ENCODE assay signal across 32 cellular contexts in the genomic region with DNA sequence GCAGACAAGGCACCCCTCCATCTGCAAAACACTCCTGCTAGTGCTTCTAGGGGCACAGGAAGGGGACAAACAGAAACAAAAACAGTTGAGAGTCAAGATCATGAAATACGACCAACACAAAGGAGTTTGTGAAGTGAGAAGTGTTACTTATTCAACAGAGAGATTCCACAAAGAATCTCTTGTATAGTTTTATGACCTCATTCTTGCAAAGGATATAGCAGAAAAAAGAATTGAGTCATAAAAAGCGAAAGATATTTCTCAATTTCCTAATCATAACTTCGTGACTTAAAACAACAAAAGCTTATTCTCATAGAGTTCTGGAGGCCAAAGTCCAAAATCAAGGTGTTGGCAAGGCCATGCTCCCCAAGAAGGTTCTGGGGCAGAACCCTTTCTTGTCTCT. TPM values are rescaled to one million over a fixed set of nuclear protein-coding genes. Genes with fewer than 3 reads are reported as not detected.
DNase-seq lines count a peak whose midpoint lies in the region; ATAC-seq, FAIRE-seq and TF ChIP-seq lines count a peak whose summit lies in the region.
"Had no signal": no experiment of that assay in that cellular context is flagged by ENCODE, and none has a peak within 500 bp of the region (broad histone marks: within the 10 kb centered on the region; RNA-seq: fewer than 3 reads in every experiment).

No MANE protein-coding gene starts in this region.

- no peak overlapping the region for H2BK20ac ChIP-seq in H1 (ENCODE audit: low read length)

- CTCF ChIA-PET in H1 (lab: Charles Lee; ENCODE audit: partially characterized antibody) = interaction anchor here (0.6 to 1.5 kb wide), 5 partner anchors 33 to 606 kb away, joined by 3 to 4 read pairs (median 3); a partner anchor contains a TSS

- H4K8ac ChIP-seq in H1 (ENCODE audit: extremely low read depth, insufficient read depth, low read length) = no peak overlapping the region

- no peak for TF ChIP-seq RAD21 in H1 (IDR thresholded peaks at IDR 0.05 in 1 of 2, conservative IDR thresholded peaks at IDR 0.05 in 1 of 2; ENCODE audit: low read depth in 2 of 2, low read length in 2 of 2)

- H3K4me3 ChIP-seq in Loucy (ENCODE audit: low read length, poor library complexity, severe bottlenecking) = no peak overlapping the region
- 0 out of 8 replicates have a peak overlapping the region, but pooled peaks of 1 of the 4 experiments have one; percentile 7 for H3K4me3 ChIP-seq in H1 (ENCODE audit: extremely low read depth in 1 of 4, insufficient read depth in 2 of 4, low read depth in 3 of 4, low read length in 4 of 4)
- H3K4me3 ChIP-seq: cardiac muscle cell, coronary artery, neural progenitor cell, thoracic aorta had no signal

- no peaks in the 10 kb centered on the region for H3F3A ChIP-seq in Loucy (ENCODE audit: low read depth)

- H3K9ac ChIP-seq in Loucy (ENCODE audit: low read depth, low read length, poor library complexity, severe bottlenecking) (no peak overlapping the region), H1 (replicated peaks in 1 of 4; ENCODE audit: extremely low read depth in 1 of 4, low read depth in 3 of 4, low read length in 3 of 4) (no peak overlapping the region)
- H3K9ac ChIP-seq: neural progenitor cell had no signal

- intact Hi-C loops in left colon (cut with DNase I, micrococcal nuclease) = no loop called here

- POLR2A ChIA-PET in H1 (lab: Charles Lee; ENCODE audit: partially characterized antibody) = no interaction called here

- H2BK12ac ChIP-seq in H1 (ENCODE audit: low read depth, low read length) = no peak overlapping the region

- no peaks in the 10 kb centered on the region for H3K9me2 ChIP-seq in Loucy (replicated peaks; ENCODE audit: low read depth, low read length)

- H3K4me2 ChIP-seq in Loucy (ENCODE audit: low read depth, low read length, poor library complexity, severe bottlenecking) (no peak overlapping the region), H1 (ENCODE audit: insufficient read depth in 1 of 2, low read depth in 2 of 2, low read length in 2 of 2) (no peak overlapping the region)
- H3K4me2 ChIP-seq: neural progenitor cell had no signal

- WGBS in H1 (ENCODE audit: extremely low coverage in 1 of 2, insufficient coverage in 1 of 2, insufficient read length in 1 of 2, insufficient replicate concordance in 2 of 2, low coverage in 1 of 2, low lambda C conversion rate in 2 of 2, missing lambda C conversion rate in 1 of 2), 2 experiments = 58% methylated on average over 3 of the region's 3 CpGs; no CpG with 5 or more reads in 1 of the 2 experiments

- H2AK5ac ChIP-seq in H1 (ENCODE audit: low read depth, low read length) = no peak overlapping the region

- H4K20me1 ChIP-seq in Loucy (ENCODE audit: insufficient read depth, low read length, poor library complexity, severe bottlenecking) (no peaks in the 10 kb centered on the region), H1 (replicated peaks in 1 of 2; ENCODE audit: control insufficient read depth in 1 of 2, insufficient read depth in 2 of 2, low read length in 2 of 2) (no peaks in the 10 kb centered on the region)

- 0 out of 2 replicates have a peak overlapping the region, but pooled peaks have one; percentile 7 for H2AFZ ChIP-seq in Loucy (ENCODE audit: low read length)
- peak overlapping the region; percentile 53; the same call in 1 of the 2 replicates for H2AFZ ChIP-seq in H1 (ENCODE audit: low read length)
- H2AFZ ChIP-seq: neural progenitor cell had no signal

- H3K36me3 ChIP-seq in Loucy (ENCODE audit: insufficient read depth, low read length) (no peaks in the 10 kb centered on the region), H1 (ENCODE audit: control insufficient read depth in 2 of 4, insufficient read depth in 4 of 4, low read length in 3 of 4) (no peaks in the 10 kb centered on the region)
- H3K36me3 ChIP-seq: cardiac muscle cell, neural progenitor cell, thoracic aorta, WERI-Rb-1 had no signal

- H3K79me2 ChIP-seq in Loucy (ENCODE audit: insufficient read depth, low read length) (no peaks in the 10 kb centered on the region), H1 (ENCODE audit: control insufficient read depth in 1 of 2, insufficient read depth in 2 of 2, low read length in 2 of 2) (no peaks in the 10 kb centered on the region)

- no peak for TF ChIP-seq EP300 in H1 (IDR thresholded peaks at IDR 0.05; ENCODE audit: borderline replicate concordance in 1 of 2, low read depth in 2 of 2, low read length in 2 of 2)

- H4K5ac ChIP-seq in H1 (ENCODE audit: insufficient read length, low read depth, low read length) = no peak overlapping the region

- no peaks in the 10 kb centered on the region for H3K79me1 ChIP-seq in H1 (ENCODE audit: low read depth, low read length)

- H3K23ac ChIP-seq in H1 (ENCODE audit: insufficient read length) = no peak overlapping the region

- FAIRE-seq in H1 (lab: Jason Lieb, UNC) = no peak
- FAIRE-seq: GM18507, H54, RCC 7860 had no signal

- no peak overlapping the region for H3K56ac ChIP-seq in H1 (replicated peaks; ENCODE audit: insufficient read length, low read depth, low read length)

- no peak overlapping the region for H3K14ac ChIP-seq in H1 (ENCODE audit: insufficient read length)

- peak; percentile 64 for ATAC-seq in left colon
- ATAC-seq in HG02588 (IDR thresholded peaks at IDR 0.05; ENCODE audit: unreplicated experiment) = no peak
- ATAC-seq: activated CD8-positive, alpha-beta T cell treated with anti-CD3 and anti-CD28 coated beads, Interleukin-2, amount 10 ng/mL, durations not matched to agents 7 days and 5 days; esophagus mucosa; right cardiac atrium; stimulated activated naive CD8-positive, alpha-beta T cell treated with anti-CD3 and anti-CD28 coated beads, Interleukin-15, amount 100 ng/mL, for 72 hours had no signal

- H2BK120ac ChIP-seq in H1 (replicated peaks; ENCODE audit: low read depth, low read length) = no peak overlapping the region

- H2BK15ac ChIP-seq in H1 (ENCODE audit: low read length) = no peak overlapping the region

- no peaks in the 10 kb centered on the region; the same call in 1 of the 2 replicates for H3K23me2 ChIP-seq in H1 (ENCODE audit: low read depth, low read length)

- H3K4me1 ChIP-seq in Loucy (ENCODE audit: insufficient read depth, low read length, poor library complexity, severe bottlenecking) = no peaks in the 10 kb centered on the region
- H3K4me1 ChIP-seq in H1 (replicated peaks in 1 of 4; ENCODE audit: control insufficient read depth in 3 of 4, insufficient read depth in 4 of 4, low read length in 3 of 4) = peaks cover 0 to 4% (median 2%) of the 10 kb centered on the region in 4 experiments; a peak in 3 of 7 replicates
- H3K4me1 ChIP-seq: neural progenitor cell had no signal

- H3K9me3 ChIP-seq in Loucy (ENCODE audit: insufficient read depth, low read depth, low read length) (no peaks in the 10 kb centered on the region), H1 (ENCODE audit: insufficient read depth in 2 of 2, low read depth in 1 of 2, low read length in 1 of 2) (no peaks in the 10 kb centered on the region)
- H3K9me3 ChIP-seq: thoracic aorta had no signal

- H3K4ac ChIP-seq in H1 (replicated peaks; ENCODE audit: insufficient read length, low read depth, low read length) = no peak overlapping the region

- H3K27me3 ChIP-seq in Loucy (ENCODE audit: insufficient read depth, low read length, poor library complexity, severe bottlenecking) = no peaks in the 10 kb centered on the region
- no peaks in the 10 kb centered on the region for H3K27me3 ChIP-seq in H1 (replicated peaks in 1 of 4; ENCODE audit: control insufficient read depth in 3 of 4, extremely low read depth in 1 of 4, insufficient read depth in 3 of 4, low read length in 3 of 4)
- H3K27me3 ChIP-seq: cardiac muscle cell, neural progenitor cell had no signal

- TF ChIP-seq CTCF in Loucy (conservative IDR thresholded peaks at IDR 0.05; ENCODE audit: low read length) (no peak), H1 (IDR thresholded peaks at IDR 0.05; ENCODE audit: control extremely low read depth in 1 of 3, insufficient read depth in 1 of 3, low read depth in 1 of 3, low read length in 3 of 3) (no peak)

- DNase-seq in COLO829 (ENCODE audit: low spot score) (peak; percentile 53), H1 (ENCODE audit: low read depth in 1 of 2, low spot score in 2 of 2) (no peak), left colon (no peak), cortex of kidney (lab: John Stamatoyannopoulos, UW) (no peak), nucleus accumbens (lab: John Stamatoyannopoulos, UW) (no peak), DMS114 treated with DMSO at 0.1 percent for 48 hours (lab: John Stamatoyannopoulos, UW; ENCODE audit: unreplicated experiment) (no peak)
- DNase-seq: activated CD4-positive, alpha-beta T cell treated with anti-CD3 and anti-CD28 coated beads for 4 hours; activated CD8-positive, alpha-beta T cell treated with anti-CD3 and anti-CD28 coated beads, Interleukin-2, amount 10 ng/mL, durations not matched to agents 7 days and 5 days; activated naive CD4-positive, alpha-beta T cell treated with anti-CD3 and anti-CD28 coated beads, Interleukin-2, amount 10 ng/mL, durations not matched to agents 7 days and 5 days; amygdala; effector memory CD4-positive, alpha-beta T cell; hippocampal formation; Kasumi-1; NCI-H446; NCI-H748 treated with DMSO at 0.1 percent for 48 hours; posterior cingulate gyrus; right cardiac atrium; SIG-M5; stimulated activated naive CD8-positive, alpha-beta T cell treated with anti-CD3 and anti-CD28 coated beads, Interleukin-15, amount 100 ng/mL, for 72 hours; T1000; WERI-Rb-1 had no signal

- TF ChIP-seq POLR2A in H1 (IDR thresholded peaks at IDR 0.05; ENCODE audit: control extremely low read depth in 1 of 2, low read depth in 2 of 2, low read length in 2 of 2) = no peak

- no peak overlapping the region for H3K27ac ChIP-seq in H1 (ENCODE audit: low read depth, low read length)
- H3K27ac ChIP-seq: cardiac muscle cell, coronary artery, neural progenitor cell, thoracic aorta, WERI-Rb-1 had no signal

- H4K91ac ChIP-seq in H1 (replicated peaks; ENCODE audit: insufficient read length, low read length) = no peak overlapping the region

- no peak overlapping the region; the same call in 1 of the 2 replicates for H2BK5ac ChIP-seq in H1 (ENCODE audit: low read depth, low read length)

- no peak overlapping the region for H3K18ac ChIP-seq in H1 (ENCODE audit: extremely low read depth, low read length)

RNA-seq across cellular contexts. Expression of a gene that starts 40.7 kb away (rescaled TPM):
- 1.8 and 2.3 TPM in 2 replicates for total RNA-seq in H1 (2021; fragmentation: NEBNext Ultra II Directional; extraction: Animal tissue kit (Norgen Biotek cat#: 25700))
- polyA plus RNA-seq in H1 (2011; rRNA removed) = 0.20 and 0.42 TPM in 2 replicates
- 0.74 TPM for polyA plus RNA-seq in H1 (2011; cell fraction: cytosol; rRNA removed)
- polyA plus RNA-seq in H1 (2011; cell fraction: nucleus; rRNA removed) = 0.50 TPM
- polyA plus RNA-seq in H1 (2012, experiment 1 of 2) = 1.0 to 2.7 TPM (median 1.1 TPM) in 4 replicates
- polyA plus RNA-seq in H1 (2012, experiment 2 of 2) = 0.08 TPM
- 1.7 TPM for polyA plus RNA-seq in H1 (2013, experiment 1 of 2)
- 1.7 TPM for polyA plus RNA-seq in H1 (2013, experiment 2 of 2)
- 0.82 and 1.0 TPM in 2 replicates for polyA minus RNA-seq in H1 (2011; rRNA and poly(A)+ RNA removed)
- polyA minus RNA-seq in H1 (2011; cell fraction: cytosol; rRNA and poly(A)+ RNA removed) = 2.2 TPM
- polyA minus RNA-seq in H1 (2011; cell fraction: nucleus; rRNA and poly(A)+ RNA removed) = 3.4 TPM
- total RNA-seq in left colon = under 1 TPM; 0.17 to 0.21 TPM
- total RNA-seq: lung microvascular endothelial cell had no signal

RNA-seq across cellular contexts. Expression of a gene that starts 40.9 kb away (rescaled TPM):
- 36.3 and 38.0 TPM in 2 replicates for total RNA-seq in H1 (2021; fragmentation: NEBNext Ultra II Directional; extraction: Animal tissue kit (Norgen Biotek cat#: 25700))
- 9.1 and 13.5 TPM in 2 replicates for polyA plus RNA-seq in H1 (2011; rRNA removed)
- polyA plus RNA-seq in H1 (2011; cell fraction: cytosol; rRNA removed) = 19.9 TPM
- polyA plus RNA-seq in H1 (2011; cell fraction: nucleus; rRNA removed) = 4.0 TPM
- polyA plus RNA-seq in H1 (2012, experiment 1 of 2) = 14.8 to 28.6 TPM (median 19.8 TPM) in 4 replicates
- 2.4 TPM for polyA plus RNA-seq in H1 (2012, experiment 2 of 2)
- 25.1 TPM for polyA plus RNA-seq in H1 (2013, experiment 1 of 2)
- polyA plus RNA-seq in H1 (2013, experiment 2 of 2) = 25.2 TPM
- polyA minus RNA-seq in H1 (2011; rRNA and poly(A)+ RNA removed) = 15.3 and 19.6 TPM in 2 replicates
- polyA minus RNA-seq in H1 (2011; cell fraction: cytosol; rRNA and poly(A)+ RNA removed) = 14.7 TPM
- polyA minus RNA-seq in H1 (2011; cell fraction: nucleus; rRNA and poly(A)+ RNA removed) = 21.3 TPM
- 10 to 100 TPM; 55.6 to 60.9 TPM for total RNA-seq in left colon

RNA-seq across cellular contexts. Expression of a gene that starts 59.0 kb away (rescaled TPM):
- total RNA-seq in H1 (2021; fragmentation: NEBNext Ultra II Directional; extraction: Animal tissue kit (Norgen Biotek cat#: 25700)) = 1.2 and 1.5 TPM in 2 replicates
- polyA plus RNA-seq in H1 (2011; rRNA removed) = 0.22 and 0.33 TPM in 2 replicates
- polyA plus RNA-seq in H1 (2011; cell fraction: cytosol; rRNA removed) = 0.27 TPM
- 0.31 TPM for polyA plus RNA-seq in H1 (2011; cell fraction: nucleus; rRNA removed)
- polyA plus RNA-seq in H1 (2012, experiment 1 of 2) = 0.18 to 0.99 TPM (median 0.69 TPM) in 4 replicates
- polyA plus RNA-seq in H1 (2012, experiment 2 of 2) = 0.03 TPM
- polyA plus RNA-seq in H1 (2013, experiment 1 of 2) = 1.1 TPM
- polyA plus RNA-seq in H1 (2013, experiment 2 of 2) = 1.9 TPM
- polyA minus RNA-seq in H1 (2011; rRNA and poly(A)+ RNA removed) = 0.85 and 1.0 TPM in 2 replicates
- polyA minus RNA-seq in H1 (2011; cell fraction: cytosol; rRNA and poly(A)+ RNA removed) = not detected
- 1.9 TPM for polyA minus RNA-seq in H1 (2011; cell fraction: nucleus; rRNA and poly(A)+ RNA removed)
- total RNA-seq in left colon = 1 to 10 TPM; 1.4 to 5.4 TPM
